Comparison of ENCODE assay signal across 13 cellular contexts in the genomic region with DNA sequence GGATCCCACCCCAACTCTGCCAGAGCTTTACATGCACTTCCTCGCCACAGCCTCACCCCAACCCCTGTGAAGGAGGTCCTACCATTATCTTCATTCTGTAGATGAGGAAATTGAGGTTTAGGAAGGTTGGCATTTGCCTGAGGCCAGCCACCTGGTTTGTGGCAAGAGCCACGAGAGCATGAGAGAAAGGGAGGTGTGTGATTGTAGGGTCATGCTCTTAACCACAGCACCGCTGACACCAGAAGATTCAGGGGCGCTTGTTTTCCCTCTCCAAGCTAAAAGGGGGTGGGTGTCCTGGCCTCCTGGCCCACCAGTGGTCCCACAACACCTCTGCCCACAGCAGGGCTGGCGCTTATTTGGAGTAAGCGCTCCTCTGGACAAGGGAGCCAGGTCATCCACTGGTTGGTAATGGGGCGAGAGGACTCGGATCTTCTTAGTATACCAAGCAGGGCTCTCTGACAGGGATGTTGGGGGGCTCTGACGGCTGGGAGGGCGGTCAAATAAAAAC. TPM values are rescaled to one million over a fixed set of nuclear protein-coding genes. Genes with fewer than 3 reads are reported as not detected.
DNase-seq lines count a peak whose midpoint lies in the region; ATAC-seq and TF ChIP-seq lines count a peak whose summit lies in the region.
"Had no signal": no experiment of that assay in that cellular context is flagged by ENCODE, and none has a peak within 500 bp of the region (broad histone marks: within the 10 kb centered on the region; RNA-seq: fewer than 3 reads in every experiment).

No MANE protein-coding gene starts in this region.

- no peaks in the 10 kb centered on the region for H3K27me3 ChIP-seq in Panc1 (ENCODE audit: control insufficient read depth, insufficient read depth, low read length)

- H3K4me3 ChIP-seq in Panc1 (ENCODE audit: low read depth in 2 of 2, low read length in 2 of 2) (peak overlapping the region; percentile 31 to 41), iPS-11a (ENCODE audit: low read depth, low read length) (peak overlapping the region; percentile 27)
- H3K4me3 ChIP-seq: SK-N-MC had no signal

- intact Hi-C loops in Panc1 (cut with micrococcal nuclease; ENCODE audit: unreplicated experiment) = no loop called here

- no peak for DNase-seq in activated T-cell treated with anti-CD3 and anti-CD28 coated beads, Interleukin-2, amount 50 U/mL, for 72 hours
- no peak for DNase-seq in activated T-cell treated with anti-CD3 and anti-CD28 coated beads for 4 hours
- DNase-seq in Panc1 (ENCODE audit: low read depth, low spot score) = no peak
- no peak for DNase-seq in type B pancreatic cell (ENCODE audit: extremely low spot score, unreplicated experiment)
- DNase-seq in D341Med (ENCODE audit: low spot score) = no peak
- no peak for DNase-seq in NCI-H748 treated with DMSO at 0.1 percent for 48 hours (lab: John Stamatoyannopoulos, UW)
- DNase-seq in NCI-H345 treated with DMSO at 0.1 percent for 48 hours (lab: John Stamatoyannopoulos, UW; ENCODE audit: unreplicated experiment) = no peak
- DNase-seq: occipital lobe had no signal

- CTCF ChIA-PET in Panc1 (lab: Charles Lee) = interaction anchor here (0.6 kb wide), 1 partner anchor 11 kb away, joined by 4 read pairs; no protein-coding TSS in a partner anchor

- peaks cover 50% of the 10 kb centered on the region for H3K27me3 Mint-ChIP-seq in activated T-cell treated with anti-CD3 and anti-CD28 coated beads, Interleukin-2, amount 50 U/mL, for 72 hours (ENCODE audit: low read depth)
- peaks cover 69% of the 10 kb centered on the region for H3K27me3 Mint-ChIP-seq in type B pancreatic cell

- BruUV-seq in Panc1 (replicated peaks; lab: Mats Ljungman, UMichigan) = no TSS peak

- peak overlapping the region; percentile 59 to 72 for H3K4me3 Mint-ChIP-seq in activated T-cell treated with anti-CD3 and anti-CD28 coated beads, Interleukin-2, amount 50 U/mL, for 72 hours
- H3K4me3 Mint-ChIP-seq in type B pancreatic cell = peak overlapping the region; percentile 85

- peaks cover 29% of the 10 kb centered on the region for H3K4me1 ChIP-seq in Panc1 (ENCODE audit: control insufficient read depth, insufficient read depth, low read length)

- POLR2A ChIA-PET in Panc1 (lab: Charles Lee) = no interaction called here

- peak overlapping the region; percentile 44; the same call in 1 of the 2 replicates for H3K27ac ChIP-seq in Panc1 (ENCODE audit: low read length)
- H3K27ac ChIP-seq: coronary artery, SK-N-MC had no signal

- in situ Hi-C loops in Panc1 (cut with HindIII; ENCODE audit: low pct_unique_long_range_greater_than_20kb, low sequenced_read_pairs) = no loop called here

- no peak for TF ChIP-seq CTCF in Panc1 (IDR thresholded peaks at IDR 0.05)
- no peak for TF ChIP-seq CTCF in type B pancreatic cell (conservative IDR thresholded peaks at IDR 0.05)

- no peaks in the 10 kb centered on the region for H3K9me3 ChIP-seq in Panc1 (ENCODE audit: control insufficient read depth, insufficient read depth, low read depth, low read length)

- no peaks in the 10 kb centered on the region for H3K9me3 Mint-ChIP-seq in activated T-cell treated with anti-CD3 and anti-CD28 coated beads, Interleukin-2, amount 50 U/mL, for 72 hours
- no peaks in the 10 kb centered on the region for H3K9me3 Mint-ChIP-seq in type B pancreatic cell

- no peaks in the 10 kb centered on the region for H3K36me3 ChIP-seq in Panc1 (ENCODE audit: control insufficient read depth, insufficient read depth, low read length)

- no peak overlapping the region for H3K27ac Mint-ChIP-seq in activated T-cell treated with anti-CD3 and anti-CD28 coated beads, Interleukin-2, amount 50 U/mL, for 72 hours
- H3K27ac Mint-ChIP-seq in type B pancreatic cell = no peak overlapping the region

- no peaks in the 10 kb centered on the region for H3K4me1 Mint-ChIP-seq in activated T-cell treated with anti-CD3 and anti-CD28 coated beads, Interleukin-2, amount 50 U/mL, for 72 hours (ENCODE audit: low read depth)
- no peaks in the 10 kb centered on the region for H3K4me1 Mint-ChIP-seq in type B pancreatic cell (ENCODE audit: unreplicated experiment)

- ATAC-seq in activated T-cell treated with anti-CD3 and anti-CD28 coated beads, Interleukin-2, amount 50 U/mL, for 72 hours (replicated peaks in 1 of 2) = no peak
- ATAC-seq in Panc1 = no peak

- no peaks in the 10 kb centered on the region for H3K36me3 Mint-ChIP-seq in activated T-cell treated with anti-CD3 and anti-CD28 coated beads, Interleukin-2, amount 50 U/mL, for 72 hours (ENCODE audit: insufficient read depth in 2 of 2)
- no peaks in the 10 kb centered on the region for H3K36me3 Mint-ChIP-seq in type B pancreatic cell

RNA-seq across cellular contexts. Expression of gene RHCG, which starts 0.7 kb away (rescaled TPM):
- not detected for total RNA-seq in activated T-cell treated with anti-CD3 and anti-CD28 coated beads, Interleukin-2, amount 50 U/mL, for 72 hours
- total RNA-seq in Panc1 (2021; ENCODE audit: unreplicated experiment) (3.0 TPM), type B pancreatic cell (ENCODE audit: low replicate concordance) (13.4 and 22.4 TPM in 2 replicates)
- 1.7 TPM for polyA plus RNA-seq in Panc1 (2012; ENCODE audit: insufficient read length)
- total RNA-seq: skeletal muscle tissue had no signal
- polyA plus RNA-seq: AG04450 had no signal
